Comparison of ENCODE assay signal across 20 cellular contexts in the genomic region with DNA sequence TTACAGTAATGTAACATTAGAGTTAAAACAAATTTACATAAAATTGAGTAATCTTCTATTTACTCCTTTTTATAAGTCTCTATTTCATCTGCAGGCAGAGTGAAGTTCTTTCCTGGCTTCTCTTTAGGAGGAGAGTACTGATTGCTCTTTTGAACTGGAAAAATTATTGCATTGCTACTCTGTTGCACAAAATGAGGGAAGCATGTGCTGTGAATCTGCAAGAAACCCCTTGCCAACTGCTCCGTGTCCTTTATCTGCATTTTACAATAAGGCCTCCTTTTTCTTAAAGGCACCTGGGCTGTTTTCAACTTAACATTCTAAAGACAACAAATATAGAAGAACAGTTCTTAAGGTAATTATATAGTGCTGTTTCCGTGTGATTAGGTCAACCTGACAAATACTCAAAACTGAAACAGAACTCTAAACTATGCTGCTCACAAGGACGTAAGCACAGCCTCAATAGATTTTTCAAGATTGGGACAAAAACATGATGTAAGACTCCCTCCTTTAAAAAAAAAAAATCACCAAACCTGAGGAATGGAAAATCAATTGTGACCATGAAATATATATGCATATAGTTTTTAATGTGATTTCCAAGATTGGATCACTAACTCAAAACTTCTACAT.
DNase-seq lines count a peak whose midpoint lies in the region; TF ChIP-seq lines count a peak whose summit lies in the region.
"Had no signal": no experiment of that assay in that cellular context is flagged by ENCODE, and none has a peak within 500 bp of the region (broad histone marks: within the 10 kb centered on the region; RNA-seq: fewer than 3 reads in every experiment).

No MANE protein-coding gene starts in this region.

- H3K27me3 Mint-ChIP-seq in chondrocyte (ENCODE audit: low read depth) = no peaks in the 10 kb centered on the region
- no peaks in the 10 kb centered on the region for H3K27me3 Mint-ChIP-seq in mesothelial cell of epicardium (ENCODE audit: low read depth)
- H3K27me3 Mint-ChIP-seq: activated naive CD4-positive, alpha-beta T cell treated with anti-CD3 and anti-CD28 coated beads, Interleukin-2, amount 50 U/mL, for 24 hours; activated T-cell treated with anti-CD3 and anti-CD28 coated beads, Interleukin-2, amount 50 U/mL, for 24 hours; naive thymus-derived CD4-positive, alpha-beta T cell; progenitor cell of endocrine pancreas; stimulated activated memory B cell treated with anti-CD40 and anti-IgM and Interleukin-4, amounts not matched to agents 10 μg/mL and 1 μg/mL and 100 μg/mL, for 72 hours; type B pancreatic cell had no signal

- H3K9me3 Mint-ChIP-seq in chondrocyte (ENCODE audit: low read depth) = peaks cover 6% of the 10 kb centered on the region
- H3K9me3 Mint-ChIP-seq in mesothelial cell of epicardium = peaks cover 28% of the 10 kb centered on the region

- H3K4me3 Mint-ChIP-seq in chondrocyte (ENCODE audit: unreplicated experiment) (peak overlapping the region; percentile 50), mesothelial cell of epicardium (no peak overlapping the region)
- H3K4me3 Mint-ChIP-seq: activated naive CD4-positive, alpha-beta T cell treated with anti-CD3 and anti-CD28 coated beads, Interleukin-2, amount 50 U/mL, for 24 hours; activated T-cell treated with anti-CD3 and anti-CD28 coated beads, Interleukin-2, amount 50 U/mL, for 24 hours; naive thymus-derived CD4-positive, alpha-beta T cell; stimulated activated memory B cell treated with anti-CD40 and anti-IgM and Interleukin-4, amounts not matched to agents 10 μg/mL and 1 μg/mL and 100 μg/mL, for 72 hours; type B pancreatic cell had no signal

- H3K36me3 Mint-ChIP-seq in chondrocyte (ENCODE audit: low read depth) = no peaks in the 10 kb centered on the region
- H3K36me3 Mint-ChIP-seq in mesothelial cell of epicardium = no peaks in the 10 kb centered on the region
- H3K36me3 Mint-ChIP-seq: activated naive CD4-positive, alpha-beta T cell treated with anti-CD3 and anti-CD28 coated beads, Interleukin-2, amount 50 U/mL, for 24 hours; naive thymus-derived CD4-positive, alpha-beta T cell; stimulated activated memory B cell treated with anti-CD40 and anti-IgM and Interleukin-4, amounts not matched to agents 10 μg/mL and 1 μg/mL and 100 μg/mL, for 72 hours; type B pancreatic cell had no signal

- DNase-seq in NCI-H446 (lab: John Stamatoyannopoulos, UW) = peak; percentile 30 to 35
- no peak for DNase-seq in NCI-H446 treated with DMSO at 0.1 percent for 48 hours (lab: John Stamatoyannopoulos, UW)
- no peak for DNase-seq in chondrocyte (ENCODE audit: low spot score)
- no peak for DNase-seq in mesothelial cell of epicardium (ENCODE audit: low spot score in 2 of 2, unreplicated experiment in 2 of 2)
- DNase-seq in EL = no peak
- DNase-seq in iPS-NIHi7 (ENCODE audit: extremely low spot score) = no peak
- DNase-seq in cerebellar cortex (ENCODE audit: low spot score) = no peak
- DNase-seq in NCI-H146 (lab: John Stamatoyannopoulos, UW) = no peak
- DNase-seq: activated CD4-positive, alpha-beta T cell treated with anti-CD3 and anti-CD28 coated beads, Interleukin-2, amount 50 U/mL, for 48 hours; activated T-cell treated with anti-CD3 and anti-CD28 coated beads, Interleukin-2, amount 50 U/mL, for 24 hours; effector CD4-positive, alpha-beta T cell; naive thymus-derived CD4-positive, alpha-beta T cell; NCI-H1105 treated with DMSO at 0.1 percent for 48 hours; NCI-H226; SIG-M5; stimulated activated CD4-positive, alpha-beta T cell treated with anti-CD3 and anti-CD28 coated beads, Interleukin-12 subunit alpha, Interleukin-12 subunit beta, amount 100 ng/mL, for 4 hours had no signal

- H3K4me1 Mint-ChIP-seq in chondrocyte (ENCODE audit: low read depth) = peaks cover 22% of the 10 kb centered on the region
- H3K4me1 Mint-ChIP-seq in mesothelial cell of epicardium = peaks cover 15% of the 10 kb centered on the region
- H3K4me1 Mint-ChIP-seq: activated naive CD4-positive, alpha-beta T cell treated with anti-CD3 and anti-CD28 coated beads, Interleukin-2, amount 50 U/mL, for 24 hours; naive thymus-derived CD4-positive, alpha-beta T cell; stimulated activated memory B cell treated with anti-CD40 and anti-IgM and Interleukin-4, amounts not matched to agents 10 μg/mL and 1 μg/mL and 100 μg/mL, for 72 hours had no signal

- no peak for TF ChIP-seq CTCF in chondrocyte (IDR thresholded peaks at IDR 0.05)
- no peak for TF ChIP-seq CTCF in mesothelial cell of epicardium (IDR thresholded peaks at IDR 0.05; ENCODE audit: unreplicated experiment)

- H3K27ac Mint-ChIP-seq in chondrocyte (ENCODE audit: unreplicated experiment) = peak overlapping the region; percentile 47
- peak overlapping the region; percentile 30 for H3K27ac Mint-ChIP-seq in mesothelial cell of epicardium
- H3K27ac Mint-ChIP-seq: activated naive CD4-positive, alpha-beta T cell treated with anti-CD3 and anti-CD28 coated beads, Interleukin-2, amount 50 U/mL, for 24 hours; activated T-cell treated with anti-CD3 and anti-CD28 coated beads, Interleukin-2, amount 50 U/mL, for 24 hours; naive thymus-derived CD4-positive, alpha-beta T cell; progenitor cell of endocrine pancreas; stimulated activated memory B cell treated with anti-CD40 and anti-IgM and Interleukin-4, amounts not matched to agents 10 μg/mL and 1 μg/mL and 100 μg/mL, for 72 hours; type B pancreatic cell had no signal

Comparison
In these comparisons a context has a peak if more than half of its experiments do, and no peak if none do; other contexts are left out.
1. DNase-seq: peak in NCI-H446 (2 of 2); none in NCI-H446 treated with DMSO at 0.1 percent for 48 hours (single experiment), chondrocyte (single experiment), mesothelial cell of epicardium (0 of 2), EL (single experiment), iPS-NIHi7 (single experiment), cerebellar cortex (single experiment) and NCI-H146 (single experiment).